1 cellular context compared by ENCODE assay signal in the genomic region with DNA sequence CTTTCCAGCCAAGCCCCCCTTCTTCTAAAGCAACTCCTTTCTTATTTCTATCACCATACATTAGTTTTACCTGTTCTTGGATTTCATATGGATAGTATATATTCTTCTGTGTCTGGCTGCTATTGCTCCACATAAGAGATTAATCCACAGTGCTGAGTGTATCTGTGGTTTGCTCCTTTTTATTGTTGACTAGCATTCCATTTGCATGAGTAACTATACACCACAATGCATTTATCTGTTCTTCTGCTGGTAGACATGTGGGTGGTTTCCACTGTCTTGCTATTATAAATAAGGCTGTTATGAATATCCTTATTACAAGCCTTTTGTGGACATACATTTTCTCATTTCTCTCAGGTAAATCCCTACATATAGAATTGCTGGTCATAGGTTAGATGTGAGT.
TF ChIP-seq lines count a peak whose summit lies in the region.

No MANE protein-coding gene starts in this region.

TF ChIP-seq in SK-N-SH, 30 proteins besides CTCF, POLR2A, EP300 and RAD21 (continued from another document):
- TF ChIP-seq FOXM1 (IDR thresholded peaks at IDR 0.05; ENCODE audit: low read depth) (no peak), POLR2AphosphoS5 (IDR thresholded peaks at IDR 0.05; ENCODE audit: low read depth, low read length) (peak; percentile 58; the same call in 1 of the 2 replicates), JUND (IDR thresholded peaks at IDR 0.05) (peak; percentile 92), TEAD4 (IDR thresholded peaks at IDR 0.05; ENCODE audit: borderline replicate concordance, insufficient read depth) (peak; percentile 59; the same call in 1 of the 2 replicates), NRF1 (IDR thresholded peaks at IDR 0.05; ENCODE audit: low read depth, low read length) (no peak), GABPA (IDR thresholded peaks at IDR 0.05; ENCODE audit: low read depth) (no peak), CHD2 (IDR thresholded peaks at IDR 0.05; ENCODE audit: low read length, partially characterized antibody) (no peak), GATA2 (CRISPR knock-in tag; IDR thresholded peaks at IDR 0.05) (no peak), MXI1 (IDR thresholded peaks at IDR 0.05; ENCODE audit: low read depth, low read length) (no peak), RFX5 (IDR thresholded peaks at IDR 0.05; ENCODE audit: low read length) (no peak), YY1 (IDR thresholded peaks at IDR 0.05; ENCODE audit: low read depth) (no peak), MEF2A (IDR thresholded peaks at IDR 0.05; ENCODE audit: borderline replicate concordance, low read depth) (no peak), TAF1 (IDR thresholded peaks at IDR 0.05; ENCODE audit: borderline replicate concordance, low read depth, low read length) (no peak), RCOR1 (IDR thresholded peaks at IDR 0.05; ENCODE audit: low read length) (no peak), EZH2phosphoT487 (IDR thresholded peaks at IDR 0.05; ENCODE audit: borderline replicate concordance, low read depth) (no peak), TCF12 (IDR thresholded peaks at IDR 0.05) (peak; percentile 90), RXRA (IDR thresholded peaks at IDR 0.05; ENCODE audit: borderline replicate concordance, low read depth) (no peak), SMC3 (IDR thresholded peaks at IDR 0.05; ENCODE audit: low read depth, low read length) (no peak), FOXJ3 (CRISPR knock-in tag; IDR thresholded peaks at IDR 0.05) (no peak)
- TF ChIP-seq, protein P1, sequence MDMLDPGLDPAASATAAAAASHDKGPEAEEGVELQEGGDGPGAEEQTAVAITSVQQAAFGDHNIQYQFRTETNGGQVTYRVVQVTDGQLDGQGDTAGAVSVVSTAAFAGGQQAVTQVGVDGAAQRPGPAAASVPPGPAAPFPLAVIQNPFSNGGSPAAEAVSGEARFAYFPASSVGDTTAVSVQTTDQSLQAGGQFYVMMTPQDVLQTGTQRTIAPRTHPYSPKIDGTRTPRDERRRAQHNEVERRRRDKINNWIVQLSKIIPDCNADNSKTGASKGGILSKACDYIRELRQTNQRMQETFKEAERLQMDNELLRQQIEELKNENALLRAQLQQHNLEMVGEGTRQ (IDR thresholded peaks at IDR 0.05; ENCODE audit: borderline replicate concordance, low read depth, low read length): no peak
- TF ChIP-seq, protein P2, sequence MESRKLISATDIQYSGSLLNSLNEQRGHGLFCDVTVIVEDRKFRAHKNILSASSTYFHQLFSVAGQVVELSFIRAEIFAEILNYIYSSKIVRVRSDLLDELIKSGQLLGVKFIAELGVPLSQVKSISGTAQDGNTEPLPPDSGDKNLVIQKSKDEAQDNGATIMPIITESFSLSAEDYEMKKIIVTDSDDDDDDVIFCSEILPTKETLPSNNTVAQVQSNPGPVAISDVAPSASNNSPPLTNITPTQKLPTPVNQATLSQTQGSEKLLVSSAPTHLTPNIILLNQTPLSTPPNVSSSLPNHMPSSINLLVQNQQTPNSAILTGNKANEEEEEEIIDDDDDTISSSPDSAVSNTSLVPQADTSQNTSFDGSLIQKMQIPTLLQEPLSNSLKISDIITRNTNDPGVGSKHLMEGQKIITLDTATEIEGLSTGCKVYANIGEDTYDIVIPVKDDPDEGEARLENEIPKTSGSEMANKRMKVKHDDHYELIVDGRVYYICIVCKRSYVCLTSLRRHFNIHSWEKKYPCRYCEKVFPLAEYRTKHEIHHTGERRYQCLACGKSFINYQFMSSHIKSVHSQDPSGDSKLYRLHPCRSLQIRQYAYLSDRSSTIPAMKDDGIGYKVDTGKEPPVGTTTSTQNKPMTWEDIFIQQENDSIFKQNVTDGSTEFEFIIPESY (IDR thresholded peaks at IDR 0.05; ENCODE audit: borderline replicate concordance, low read depth): no peak
- TF ChIP-seq, protein P3, sequence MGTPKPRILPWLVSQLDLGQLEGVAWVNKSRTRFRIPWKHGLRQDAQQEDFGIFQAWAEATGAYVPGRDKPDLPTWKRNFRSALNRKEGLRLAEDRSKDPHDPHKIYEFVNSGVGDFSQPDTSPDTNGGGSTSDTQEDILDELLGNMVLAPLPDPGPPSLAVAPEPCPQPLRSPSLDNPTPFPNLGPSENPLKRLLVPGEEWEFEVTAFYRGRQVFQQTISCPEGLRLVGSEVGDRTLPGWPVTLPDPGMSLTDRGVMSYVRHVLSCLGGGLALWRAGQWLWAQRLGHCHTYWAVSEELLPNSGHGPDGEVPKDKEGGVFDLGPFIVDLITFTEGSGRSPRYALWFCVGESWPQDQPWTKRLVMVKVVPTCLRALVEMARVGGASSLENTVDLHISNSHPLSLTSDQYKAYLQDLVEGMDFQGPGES (IDR thresholded peaks at IDR 0.05; ENCODE audit: low read depth, low read length): no peak
- TF ChIP-seq, protein P4, sequence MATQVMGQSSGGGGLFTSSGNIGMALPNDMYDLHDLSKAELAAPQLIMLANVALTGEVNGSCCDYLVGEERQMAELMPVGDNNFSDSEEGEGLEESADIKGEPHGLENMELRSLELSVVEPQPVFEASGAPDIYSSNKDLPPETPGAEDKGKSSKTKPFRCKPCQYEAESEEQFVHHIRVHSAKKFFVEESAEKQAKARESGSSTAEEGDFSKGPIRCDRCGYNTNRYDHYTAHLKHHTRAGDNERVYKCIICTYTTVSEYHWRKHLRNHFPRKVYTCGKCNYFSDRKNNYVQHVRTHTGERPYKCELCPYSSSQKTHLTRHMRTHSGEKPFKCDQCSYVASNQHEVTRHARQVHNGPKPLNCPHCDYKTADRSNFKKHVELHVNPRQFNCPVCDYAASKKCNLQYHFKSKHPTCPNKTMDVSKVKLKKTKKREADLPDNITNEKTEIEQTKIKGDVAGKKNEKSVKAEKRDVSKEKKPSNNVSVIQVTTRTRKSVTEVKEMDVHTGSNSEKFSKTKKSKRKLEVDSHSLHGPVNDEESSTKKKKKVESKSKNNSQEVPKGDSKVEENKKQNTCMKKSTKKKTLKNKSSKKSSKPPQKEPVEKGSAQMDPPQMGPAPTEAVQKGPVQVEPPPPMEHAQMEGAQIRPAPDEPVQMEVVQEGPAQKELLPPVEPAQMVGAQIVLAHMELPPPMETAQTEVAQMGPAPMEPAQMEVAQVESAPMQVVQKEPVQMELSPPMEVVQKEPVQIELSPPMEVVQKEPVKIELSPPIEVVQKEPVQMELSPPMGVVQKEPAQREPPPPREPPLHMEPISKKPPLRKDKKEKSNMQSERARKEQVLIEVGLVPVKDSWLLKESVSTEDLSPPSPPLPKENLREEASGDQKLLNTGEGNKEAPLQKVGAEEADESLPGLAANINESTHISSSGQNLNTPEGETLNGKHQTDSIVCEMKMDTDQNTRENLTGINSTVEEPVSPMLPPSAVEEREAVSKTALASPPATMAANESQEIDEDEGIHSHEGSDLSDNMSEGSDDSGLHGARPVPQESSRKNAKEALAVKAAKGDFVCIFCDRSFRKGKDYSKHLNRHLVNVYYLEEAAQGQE (IDR thresholded peaks at IDR 0.05; ENCODE audit: low read depth, low read length): no peak
